ENCODE assay signal across 13 cellular contexts in the genomic region with DNA sequence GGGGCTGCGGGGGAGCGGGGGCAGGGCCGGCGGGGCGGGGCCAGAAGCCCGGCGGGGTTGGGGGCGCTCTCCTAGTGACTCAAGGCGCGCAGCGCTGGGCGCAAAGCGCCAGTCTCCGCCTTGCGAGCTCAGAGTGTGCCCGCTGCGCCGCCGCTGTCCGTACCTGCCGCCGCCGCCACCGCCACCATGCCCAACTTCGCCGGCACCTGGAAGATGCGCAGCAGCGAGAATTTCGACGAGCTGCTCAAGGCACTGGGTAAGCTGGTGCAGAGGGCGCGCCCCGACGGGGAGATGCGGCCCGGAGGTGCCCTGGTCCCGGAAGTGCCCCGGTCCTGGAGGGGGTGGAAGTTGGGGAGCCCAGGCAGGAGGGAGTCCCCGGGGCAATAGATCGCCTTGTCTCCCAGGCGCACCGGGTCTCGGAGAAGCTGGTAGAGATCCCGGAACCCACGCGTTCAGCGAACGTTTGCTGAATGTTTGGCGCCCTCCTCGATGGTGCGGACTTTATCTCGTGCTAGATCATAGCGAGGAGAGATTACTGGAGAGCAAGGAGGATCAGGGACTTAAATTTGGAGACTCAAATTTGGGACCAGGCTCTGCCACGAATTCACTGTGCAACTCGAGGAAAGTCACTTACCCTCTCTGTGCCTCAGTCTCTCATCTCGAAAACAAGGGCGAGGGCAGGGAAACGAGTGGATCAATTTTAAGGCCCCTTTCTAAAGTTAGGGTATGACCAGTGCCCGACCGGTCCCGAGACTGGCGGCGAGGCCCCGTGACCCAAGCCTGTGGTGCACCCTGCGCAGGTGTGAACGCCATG. TPM values are rescaled to one million over a fixed set of nuclear protein-coding genes. Genes with fewer than 3 reads are reported as not detected.
DNase-seq lines count a peak whose midpoint lies in the region; ATAC-seq and TF ChIP-seq lines count a peak whose summit lies in the region.
"Had no signal": no experiment of that assay in that cellular context is flagged by ENCODE, and none has a peak within 500 bp of the region (broad histone marks: within the 10 kb centered on the region; RNA-seq: fewer than 3 reads in every experiment).

A gene (plus strand): TSS at position 111 of the 814 bp plus-strand sequence. CDS start 76 bp downstream, at position 187.

- H2AFZ ChIP-seq in OCI-LY7 (ENCODE audit: low read length) (no peak within 1 kb of the TSS), smooth muscle cell (ENCODE audit: low read depth) (no peak within 1 kb of the TSS)

- peak within 1 kb of the TSS; percentile 28 for H3K4me3 Mint-ChIP-seq in activated naive CD4-positive, alpha-beta T cell treated with anti-CD3 and anti-CD28 coated beads for 36 hours
- no peak within 1 kb of the TSS for H3K4me3 Mint-ChIP-seq in activated naive CD4-positive, alpha-beta T cell treated with anti-CD3 and anti-CD28 coated beads, Interleukin-2, amount 10 ng/mL, durations not matched to agents 7 days and 5 days

- H3K27ac Mint-ChIP-seq in activated naive CD4-positive, alpha-beta T cell treated with anti-CD3 and anti-CD28 coated beads for 36 hours, result no peak within 1 kb of the TSS
- no peak within 1 kb of the TSS for H3K27ac Mint-ChIP-seq in activated naive CD4-positive, alpha-beta T cell treated with anti-CD3 and anti-CD28 coated beads, Interleukin-2, amount 10 ng/mL, durations not matched to agents 7 days and 5 days

- H3K4me1 Mint-ChIP-seq in activated naive CD4-positive, alpha-beta T cell treated with anti-CD3 and anti-CD28 coated beads for 36 hours (ENCODE audit: low read depth), result peaks cover 7% of the 10 kb centered on the region
- no peaks in the 10 kb centered on the region for H3K4me1 Mint-ChIP-seq in activated naive CD4-positive, alpha-beta T cell treated with anti-CD3 and anti-CD28 coated beads, Interleukin-2, amount 10 ng/mL, durations not matched to agents 7 days and 5 days

- POLR2A ChIA-PET in OCI-LY7 (lab: Charles Lee), result no interaction called here

- no peaks in the 10 kb centered on the region for H3K9me2 ChIP-seq in OCI-LY7 (ENCODE audit: insufficient read depth, low read length)

- peak; percentile 12 for DNase-seq in activated naive CD4-positive, alpha-beta T cell treated with anti-CD3 and anti-CD28 coated beads for 36 hours
- no peak for DNase-seq in activated naive CD4-positive, alpha-beta T cell treated with anti-CD3 and anti-CD28 coated beads, Interleukin-2, amount 10 ng/mL, durations not matched to agents 7 days and 5 days
- DNase-seq in OCI-LY7 (ENCODE audit: low spot score) (no peak), smooth muscle cell (lab: John Stamatoyannopoulos, UW; ENCODE audit: unreplicated experiment) (no peak), HUDEP-2 (lab: John Stamatoyannopoulos, UW; ENCODE audit: unreplicated experiment in 76 of 76) (no peak), GM19240 (ENCODE audit: insufficient read length, low spot score) (no peak)
- DNase-seq: activated effector memory CD4-positive, alpha-beta T cell treated with Interleukin-2 at 50 U/mL for 16 hours had no signal

- H3K9me3 Mint-ChIP-seq in activated naive CD4-positive, alpha-beta T cell treated with anti-CD3 and anti-CD28 coated beads for 36 hours, result no peaks in the 10 kb centered on the region
- no peaks in the 10 kb centered on the region for H3K9me3 Mint-ChIP-seq in activated naive CD4-positive, alpha-beta T cell treated with anti-CD3 and anti-CD28 coated beads, Interleukin-2, amount 10 ng/mL, durations not matched to agents 7 days and 5 days

- no peak within 1 kb of the TSS for H3K9ac ChIP-seq in smooth muscle cell (ENCODE audit: low read depth)
- H3K9ac ChIP-seq: KMS-11 had no signal

- no peaks in the 10 kb centered on the region for H3F3A ChIP-seq in smooth muscle cell (ENCODE audit: low read depth)

- intact Hi-C loops in activated naive CD4-positive, alpha-beta T cell treated with anti-CD3 and anti-CD28 coated beads for 36 hours (cut with micrococcal nuclease), result no loop called here
- intact Hi-C loops in OCI-LY7 (cut with micrococcal nuclease; ENCODE audit: unreplicated experiment), result no loop called here

- H3K27ac ChIP-seq in OCI-LY7 (ENCODE audit: low read depth, low read length, poor library complexity, severe bottlenecking) (no peak within 1 kb of the TSS), smooth muscle cell (ENCODE audit: low read depth) (no peak within 1 kb of the TSS)
- H3K27ac ChIP-seq: C4-2B, KMS-11, pancreas had no signal

- H3K9me3 ChIP-seq in OCI-LY7 (ENCODE audit: low read length) (no peaks in the 10 kb centered on the region), smooth muscle cell (replicated peaks; ENCODE audit: low read depth) (no peaks in the 10 kb centered on the region)
- H3K9me3 ChIP-seq: pancreas had no signal

- CTCF ChIA-PET in activated naive CD4-positive, alpha-beta T cell treated with anti-CD3 and anti-CD28 coated beads for 36 hours (lab: Charles Lee), result no interaction called here
- CTCF ChIA-PET in activated naive CD4-positive, alpha-beta T cell treated with anti-CD3 and anti-CD28 coated beads, Interleukin-2, amount 10 ng/mL, durations not matched to agents 7 days and 5 days (lab: Charles Lee), result no interaction called here
- CTCF ChIA-PET in OCI-LY7 (lab: Charles Lee; ENCODE audit: unreplicated experiment), result no interaction called here

- H3K36me3 ChIP-seq in OCI-LY7 (ENCODE audit: insufficient read depth, low read length), result no peaks in the 10 kb centered on the region
- H3K36me3 ChIP-seq in smooth muscle cell (ENCODE audit: low read depth), result no peaks in the 10 kb centered on the region
- H3K36me3 ChIP-seq: pancreas had no signal

- peaks cover 86% of the 10 kb centered on the region for H3K27me3 ChIP-seq in smooth muscle cell (ENCODE audit: low read depth)

- H3K4me2 ChIP-seq in OCI-LY7 (ENCODE audit: low read length), result peak within 1 kb of the TSS; percentile 28; the same call in 1 of the 2 replicates
- peak within 1 kb of the TSS; percentile 78 for H3K4me2 ChIP-seq in smooth muscle cell
- H3K4me2 ChIP-seq: KMS-11 had no signal

- no peak for ATAC-seq in HG03139 (IDR thresholded peaks at IDR 0.05; ENCODE audit: unreplicated experiment)

- peaks cover 42% of the 10 kb centered on the region for H3K27me3 Mint-ChIP-seq in activated naive CD4-positive, alpha-beta T cell treated with anti-CD3 and anti-CD28 coated beads for 36 hours (ENCODE audit: low read depth)
- H3K27me3 Mint-ChIP-seq in activated naive CD4-positive, alpha-beta T cell treated with anti-CD3 and anti-CD28 coated beads, Interleukin-2, amount 10 ng/mL, durations not matched to agents 7 days and 5 days, result peaks cover 75% of the 10 kb centered on the region

- BruUV-seq in OCI-LY7 (replicated peaks; lab: Mats Ljungman, UMichigan), result no TSS peak

- H3K36me3 Mint-ChIP-seq in activated naive CD4-positive, alpha-beta T cell treated with anti-CD3 and anti-CD28 coated beads for 36 hours (ENCODE audit: low read depth), result no peaks in the 10 kb centered on the region
- no peaks in the 10 kb centered on the region for H3K36me3 Mint-ChIP-seq in activated naive CD4-positive, alpha-beta T cell treated with anti-CD3 and anti-CD28 coated beads, Interleukin-2, amount 10 ng/mL, durations not matched to agents 7 days and 5 days

- TF ChIP-seq CTCF in OCI-LY7 (conservative IDR thresholded peaks at IDR 0.05; ENCODE audit: low read length) (no peak), smooth muscle cell (IDR thresholded peaks at IDR 0.05; ENCODE audit: borderline replicate concordance, insufficient read depth, poor library complexity, severe bottlenecking) (no peak)

- H3K4me1 ChIP-seq in OCI-LY7 (ENCODE audit: insufficient read depth, low read length, poor library complexity, severe bottlenecking) (peaks cover 21% of the 10 kb centered on the region), smooth muscle cell (ENCODE audit: low read depth) (peaks cover 32% of the 10 kb centered on the region)
- H3K4me1 ChIP-seq: pancreas had no signal

- H4K20me1 ChIP-seq in OCI-LY7 (ENCODE audit: insufficient read depth, low read length) (no peaks in the 10 kb centered on the region), smooth muscle cell (ENCODE audit: low read depth) (no peaks in the 10 kb centered on the region)

- H3K79me2 ChIP-seq in OCI-LY7 (ENCODE audit: insufficient read depth, low read depth, low read length) (no peaks in the 10 kb centered on the region), smooth muscle cell (ENCODE audit: low read depth) (no peaks in the 10 kb centered on the region)

- H3K4me3 ChIP-seq in OCI-LY7 (ENCODE audit: low read depth, low read length, poor library complexity, severe bottlenecking) (no peak within 1 kb of the TSS), iPS-11a (ENCODE audit: low read depth, low read length) (peak within 1 kb of the TSS; percentile 60), smooth muscle cell (peak within 1 kb of the TSS; percentile 41)
- H3K4me3 ChIP-seq: pancreas had no signal

- WGBS in smooth muscle cell (ENCODE audit: low lambda C conversion rate), result 4% methylated on average over 56 of the region's 66 CpGs

RNA-seq across cellular contexts. Expression of the gene that starts here (rescaled TPM):
- under 1 TPM; 0.38 to 0.52 TPM for total RNA-seq in activated naive CD4-positive, alpha-beta T cell treated with anti-CD3 and anti-CD28 coated beads for 36 hours
- total RNA-seq in OCI-LY7 (2014; rRNA removed; shearing (Covaris generic)), result not detected in 2 replicates
- total RNA-seq in OCI-LY7 (2022) (not detected in 2 replicates), smooth muscle cell (1.2 and 12.9 TPM in 2 replicates)
- polyA plus RNA-seq in smooth muscle cell, result 1.8 and 8.8 TPM in 2 replicates
- total RNA-seq: dermis microvascular lymphatic vessel endothelial cell had no signal

Comparison
In these comparisons a context has a peak if more than half of its experiments do, and no peak if none do; other contexts are left out.
1. Peak in DNase-seq in activated naive CD4-positive, alpha-beta T cell treated with anti-CD3 and anti-CD28 coated beads for 36 hours; RNA of the gene not detected or under 1 TPM.